In genomic region chr4:136750898-136751297, GRCh38 we compare ENCODE assay signal across 19 cellular contexts.
DNase-seq lines count a peak whose midpoint lies in the region; FAIRE-seq and TF ChIP-seq lines count a peak whose summit lies in the region.
"Had no signal": no experiment of that assay in that cellular context is flagged by ENCODE, and none has a peak within 500 bp of the region (broad histone marks: within the 10 kb centered on the region; RNA-seq: fewer than 3 reads in every experiment).

No MANE protein-coding gene starts in this region.

- WGBS in small intestine, 3 donors: 65 to 79% (median 70%) methylated on average over 3 of the region's 3 CpGs

- no peak for FAIRE-seq in small intestine (lab: Jason Lieb, UNC)

- in situ Hi-C loops in KBM-7 (cut with MboI; ENCODE audit: low pct_unique_long_range_greater_than_20kb, low sequenced_read_pairs): no loop called here

- DNase-seq in EL: peak; percentile 4
- peak; percentile 80 for DNase-seq in amniotic epithelial cell (ENCODE audit: low read depth)
- DNase-seq in iris pigment epithelial cell (ENCODE audit: low read depth): peak; percentile 25
- no peak for DNase-seq in SHP77 (lab: John Stamatoyannopoulos, UW)
- DNase-seq in nucleus accumbens (lab: John Stamatoyannopoulos, UW): no peak
- no peak for DNase-seq in KBM-7
- no peak for DNase-seq in small intestine
- DNase-seq: activated CD8-positive, alpha-beta T cell treated with anti-CD3 and anti-CD28 coated beads, Interleukin-2, amount 10 ng/mL, durations not matched to agents 7 days and 5 days; activated T-cell treated with anti-CD3 and anti-CD28 coated beads, Interleukin-2, amount 50 U/mL, for 72 hours; body of pancreas; CD4-positive, CD25-positive, alpha-beta regulatory T cell; left lung; NCI-H1092 treated with DMSO at 0.1 percent for 48 hours; NCI-H2171; NCI-H526 treated with DMSO at 0.1 percent for 48 hours had no signal

- H3K27me3 ChIP-seq in small intestine (ENCODE audit: control insufficient read depth in 2 of 2, insufficient read depth in 2 of 2, low read length in 2 of 2): no peaks in the 10 kb centered on the region
- H3K27me3 ChIP-seq: body of pancreas, left lung, suprapubic skin had no signal

- H3K4me1 ChIP-seq in small intestine (ENCODE audit: control insufficient read depth in 2 of 2, insufficient read depth in 1 of 2, low read depth in 1 of 2, low read length in 1 of 2): no peaks in the 10 kb centered on the region
- H3K4me1 ChIP-seq: body of pancreas, left lung, suprapubic skin had no signal

- TF ChIP-seq EP300 in Ishikawa (IDR thresholded peaks at IDR 0.05; ENCODE audit: borderline replicate concordance): no peak

- no peaks in the 10 kb centered on the region for H3K36me3 ChIP-seq in small intestine (ENCODE audit: control insufficient read depth in 2 of 2, insufficient read depth in 2 of 2, low read length in 2 of 2)
- H3K36me3 ChIP-seq: left lung, suprapubic skin had no signal

- no peak overlapping the region for H3K27ac ChIP-seq in small intestine (ENCODE audit: low read depth in 1 of 2, low read length in 1 of 2)
- H3K27ac ChIP-seq: body of pancreas, HL-60, left lung, SK-N-MC, suprapubic skin had no signal

- H3K9me3 ChIP-seq in small intestine (ENCODE audit: control insufficient read depth, low read depth): no peaks in the 10 kb centered on the region
- H3K9me3 ChIP-seq: body of pancreas, left lung, suprapubic skin had no signal

- H3K4me3 ChIP-seq in small intestine (ENCODE audit: low read depth in 1 of 2, low read length in 2 of 2): no peak overlapping the region
- H3K4me3 ChIP-seq: body of pancreas, left lung, SK-N-MC, suprapubic skin had no signal

- TF ChIP-seq RAD21 in Ishikawa (IDR thresholded peaks at IDR 0.05; ENCODE audit: low read depth): no peak

TF ChIP-seq in Ishikawa, 13 proteins besides CTCF, POLR2A, EP300 and RAD21:
- TF ChIP-seq TCF12 (IDR thresholded peaks at IDR 0.05; ENCODE audit: low read depth) (no peak), CEBPB (IDR thresholded peaks at IDR 0.05) (peak; percentile 63)

Comparison
In these comparisons a context has a peak if more than half of its experiments do, and no peak if none do; other contexts are left out.
1. DNase-seq: peak in EL (single experiment), amniotic epithelial cell (single experiment) and iris pigment epithelial cell (single experiment); none in SHP77 (0 of 2), nucleus accumbens (0 of 56), KBM-7 (single experiment) and small intestine (single experiment).